Comparison of ENCODE assay signal across 8 cellular contexts in genomic region chr16:6643083-6643686, GRCh38.
A peak's percentile ranks its signal among the peaks of the same experiment; 100 is the strongest.
DNase-seq lines count a peak whose midpoint lies in the region; ATAC-seq, FAIRE-seq and TF ChIP-seq lines count a peak whose summit lies in the region.

No MANE protein-coding gene starts in this region.

- no peaks in the 10 kb centered on the region for H3K4me1 Mint-ChIP-seq in astrocyte (ENCODE audit: low read depth, unreplicated experiment)

- H3K36me3 ChIP-seq in astrocyte (ENCODE audit: insufficient read depth, low read length), result no peaks in the 10 kb centered on the region

- no peaks in the 10 kb centered on the region for H3K9me3 ChIP-seq in astrocyte (ENCODE audit: insufficient read depth, low read depth, low read length)

- FAIRE-seq in RCC 7860 (lab: Jason Lieb, UNC), result peak; percentile 72
- FAIRE-seq in astrocyte (lab: Jason Lieb, UNC), result no peak

- H3K79me2 ChIP-seq in astrocyte (ENCODE audit: insufficient read depth, low read length), result no peaks in the 10 kb centered on the region

- no peak overlapping the region for H3K4me3 ChIP-seq in astrocyte (ENCODE audit: insufficient read depth, low read depth, low read length)

- TF ChIP-seq CTCF in astrocyte (IDR thresholded peaks at IDR 0.05; ENCODE audit: insufficient read depth, low read depth, low read length), result peak; percentile 92

- H3K4me3 Mint-ChIP-seq in astrocyte (ENCODE audit: unreplicated experiment), result no peak overlapping the region

- no peak overlapping the region for H2AFZ ChIP-seq in astrocyte (ENCODE audit: low read depth, low read length)

- no peak for ATAC-seq in HG03378 (IDR thresholded peaks at IDR 0.05; ENCODE audit: unreplicated experiment)

- no peak overlapping the region for H3K27ac ChIP-seq in astrocyte (ENCODE audit: low read depth, low read length)

- peaks cover 33% of the 10 kb centered on the region for H3K27me3 Mint-ChIP-seq in astrocyte (ENCODE audit: low read depth, unreplicated experiment)

- H3K27me3 ChIP-seq in astrocyte (ENCODE audit: insufficient read depth, low read length), result no peaks in the 10 kb centered on the region

- no peak overlapping the region for H3K27ac Mint-ChIP-seq in astrocyte (ENCODE audit: unreplicated experiment)

- H4K20me1 ChIP-seq in astrocyte (ENCODE audit: insufficient read depth, low read length), result no peaks in the 10 kb centered on the region

- no peak overlapping the region for H3K4me2 ChIP-seq in astrocyte (ENCODE audit: low read length)

- no peaks in the 10 kb centered on the region for H3K9me3 Mint-ChIP-seq in astrocyte (ENCODE audit: unreplicated experiment)

- no peaks in the 10 kb centered on the region for H3K4me1 ChIP-seq in astrocyte (ENCODE audit: insufficient read depth, low read length)

- H3K36me3 Mint-ChIP-seq in astrocyte (ENCODE audit: low read depth, unreplicated experiment), result no peaks in the 10 kb centered on the region

- DNase-seq in DMS114 treated with DMSO at 0.1 percent for 48 hours (lab: John Stamatoyannopoulos, UW; ENCODE audit: unreplicated experiment) (peak; percentile 52), HPDE6-E6E7 (ENCODE audit: extremely low spot score) (peak; percentile 4), RCC 7860 (ENCODE audit: low spot score) (peak; percentile 25), astrocyte (ENCODE audit: low read depth) (peak; percentile 18), iPS-NIHi7 (ENCODE audit: extremely low spot score) (peak; percentile 12), cortex of kidney (lab: John Stamatoyannopoulos, UW) (no peak)
- DNase-seq in stimulated activated CD4-positive, alpha-beta T cell treated with anti-CD3 and anti-CD28 coated beads, Interleukin-12 subunit alpha, Interleukin-12 subunit beta, amount 100 ng/mL, for 4 hours, result peak; percentile 19

- no peak overlapping the region for H3K9ac ChIP-seq in astrocyte (ENCODE audit: low read length)
